ENCODE assay signal across 8 cellular contexts in genomic region chr10:93445097-93445960, GRCh38. TPM values are rescaled to one million over a fixed set of nuclear protein-coding genes. Genes with fewer than 3 reads are reported as not detected.
DNase-seq lines count a peak whose midpoint lies in the region; ATAC-seq and TF ChIP-seq lines count a peak whose summit lies in the region.

No MANE protein-coding gene starts in this region.

- H3K27ac Mint-ChIP-seq in T-helper 2 cell treated with Interferon-gamma antibody and Interleukin-4, amounts not matched to agents 5 μg/mL and 100 μg/mL, for 36 hours = no peak overlapping the region

- H3K4me3 ChIP-seq in HAP-1 = no peak overlapping the region
- no peak overlapping the region for H3K4me3 ChIP-seq in suprapubic skin

- in situ Hi-C loops in HAP-1 (cut with MboI; ENCODE audit: low sequenced_read_pairs) = no loop called here

- no peak for TF ChIP-seq CTCF in suprapubic skin (IDR thresholded peaks at IDR 0.05)

- H3K4me1 Mint-ChIP-seq in T-helper 2 cell treated with Interferon-gamma antibody and Interleukin-4, amounts not matched to agents 5 μg/mL and 100 μg/mL, for 36 hours (ENCODE audit: low read depth) = no peaks in the 10 kb centered on the region

- peak in 1 of 2 donors; percentile 37 for TF ChIP-seq POLR2A in suprapubic skin (IDR thresholded peaks at IDR 0.05)

- H3K27me3 Mint-ChIP-seq in T-helper 2 cell treated with Interferon-gamma antibody and Interleukin-4, amounts not matched to agents 5 μg/mL and 100 μg/mL, for 36 hours (ENCODE audit: low read depth) = no peaks in the 10 kb centered on the region

- no peak for TF ChIP-seq EP300 in suprapubic skin (IDR thresholded peaks at IDR 0.05)

- H3K4me1 ChIP-seq in HAP-1 = peaks cover 21% of the 10 kb centered on the region
- H3K4me1 ChIP-seq in suprapubic skin = peaks cover 60% of the 10 kb centered on the region

- H3K27ac ChIP-seq in suprapubic skin = peak overlapping the region; percentile 88

- 5% methylated on average over 8 of the region's 8 CpGs for WGBS in suprapubic skin

- peak; percentile 91 to 94 for DNase-seq in HAP-1 (ENCODE audit: low spot score in 2 of 2)
- peak; percentile 96 for DNase-seq in NCI-H748 (lab: John Stamatoyannopoulos, UW; ENCODE audit: unreplicated experiment)
- peak; percentile 97 for DNase-seq in dedifferentiated amniotic fluid mesenchymal stem cell (ENCODE audit: extremely low spot score)
- peak; percentile 94 for DNase-seq in left lobe of liver (ENCODE audit: low spot score)
- peak; percentile 95 for DNase-seq in suprapubic skin (ENCODE audit: low spot score in 2 of 2)
- DNase-seq in activated naive CD4-positive, alpha-beta T cell (lab: John Stamatoyannopoulos, UW) = no peak
- no peak for DNase-seq in T-helper 2 cell treated with Interferon-gamma antibody and Interleukin-4, amounts not matched to agents 5 μg/mL and 100 μg/mL, for 36 hours (ENCODE audit: low spot score)
- DNase-seq in central memory CD4-positive, alpha-beta T cell = no peak

- H3K4me3 Mint-ChIP-seq in T-helper 2 cell treated with Interferon-gamma antibody and Interleukin-4, amounts not matched to agents 5 μg/mL and 100 μg/mL, for 36 hours = no peak overlapping the region

- H3K27me3 ChIP-seq in HAP-1 (ENCODE audit: low read depth) (no peaks in the 10 kb centered on the region), suprapubic skin (no peaks in the 10 kb centered on the region)

- ATAC-seq in left lobe of liver = peak; percentile 98

- no peaks in the 10 kb centered on the region for H3K9me3 ChIP-seq in HAP-1
- no peaks in the 10 kb centered on the region for H3K9me3 ChIP-seq in suprapubic skin

- H3K36me3 ChIP-seq in HAP-1 (replicated peaks) (no peaks in the 10 kb centered on the region), suprapubic skin (peaks cover 23% of the 10 kb centered on the region)

- no peaks in the 10 kb centered on the region for H3K9me3 Mint-ChIP-seq in T-helper 2 cell treated with Interferon-gamma antibody and Interleukin-4, amounts not matched to agents 5 μg/mL and 100 μg/mL, for 36 hours

- no peaks in the 10 kb centered on the region for H3K36me3 Mint-ChIP-seq in T-helper 2 cell treated with Interferon-gamma antibody and Interleukin-4, amounts not matched to agents 5 μg/mL and 100 μg/mL, for 36 hours (ENCODE audit: low read depth)

RNA-seq across cellular contexts. Expression of gene MYOF, which starts 36.8 kb away (rescaled TPM):
- total RNA-seq in left lobe of liver (3.2 TPM), suprapubic skin (100 to 1,000 TPM in 3 of 4 donors, 10 to 100 TPM in 1; 77.8 to 174 (median 116) TPM)

RNA-seq across cellular contexts. Expression of gene CEP55, which starts 51.1 kb away (rescaled TPM):
- total RNA-seq in left lobe of liver (0.08 TPM), suprapubic skin (1 to 10 TPM; 1.4 to 4.3 (median 2.8) TPM)

Comparison
In these comparisons a context has a peak if more than half of its experiments do, and no peak if none do; other contexts are left out.
1. DNase-seq: peak in HAP-1 (2 of 2), NCI-H748 (single experiment), dedifferentiated amniotic fluid mesenchymal stem cell (single experiment), left lobe of liver (single experiment) and suprapubic skin (2 of 2); none in activated naive CD4-positive, alpha-beta T cell (0 of 4), T-helper 2 cell treated with Interferon-gamma antibody and Interleukin-4, amounts not matched to agents 5 μg/mL and 100 μg/mL, for 36 hours (single experiment) and central memory CD4-positive, alpha-beta T cell (single experiment).
2. RNA of gene MYOF, which starts 36.8 kb away (total RNA-seq): 77.8 to 174 TPM in suprapubic skin; 3.2 TPM in left lobe of liver (single experiment); every median in the first group is over 10 times any median in the second.